In the genomic region with DNA sequence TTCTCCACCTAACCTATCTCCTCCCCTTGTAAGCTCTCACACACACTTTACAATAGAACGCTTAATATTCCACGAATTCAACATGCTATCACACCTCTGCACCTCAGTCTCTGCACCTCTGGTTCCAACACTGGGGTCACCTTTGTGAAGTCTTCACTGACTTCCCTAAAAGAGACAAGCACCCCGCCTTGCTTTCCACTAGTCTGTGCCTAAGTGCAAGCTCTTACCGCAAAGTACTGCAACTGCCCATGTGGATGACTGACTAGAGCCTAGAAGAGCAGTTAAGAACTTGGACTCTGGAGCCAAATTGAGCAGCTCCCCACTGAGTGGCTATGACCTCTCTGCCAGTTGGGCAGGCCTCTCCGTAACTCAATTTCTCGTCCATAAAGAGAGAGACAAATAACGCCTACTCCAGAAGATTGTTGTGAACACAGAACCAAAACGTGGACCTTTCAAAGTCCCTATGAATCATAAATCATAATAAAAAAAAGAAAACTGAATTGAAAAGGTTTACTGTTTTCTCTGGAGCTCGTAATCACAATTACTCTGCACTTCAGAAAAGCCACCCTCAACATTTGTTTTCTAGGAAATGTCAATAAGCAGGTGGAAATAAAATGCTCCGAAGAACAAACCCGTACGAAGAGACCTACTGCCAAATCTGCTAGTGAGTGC, we compare ENCODE assay signal across 8 cellular contexts. TPM values are rescaled to one million over a fixed set of nuclear protein-coding genes. Genes with fewer than 3 reads are reported as not detected.
A peak's percentile ranks its signal among the peaks of the same experiment; 100 is the strongest.
DNase-seq lines count a peak whose midpoint lies in the region; ATAC-seq, FAIRE-seq and TF ChIP-seq lines count a peak whose summit lies in the region.

No MANE protein-coding gene starts in this region.

- ATAC-seq in IMR-90 (ENCODE audit: low read depth) (no peak), pancreas (peak in 2 of 4 donors; percentile 7 to 25), HG03457 (IDR thresholded peaks at IDR 0.05; ENCODE audit: unreplicated experiment) (no peak), HG03025 (IDR thresholded peaks at IDR 0.05; ENCODE audit: low FRiP score, unreplicated experiment) (no peak)

- H2AK9ac ChIP-seq in IMR-90 (replicated peaks; ENCODE audit: low read depth, low read length, poor library complexity), result peak overlapping the region; percentile 82

- no peak for TF ChIP-seq RAD21 in IMR-90 (IDR thresholded peaks at IDR 0.05; ENCODE audit: low read length)

- H2BK20ac ChIP-seq in IMR-90 (ENCODE audit: low read depth, low read length), result no peak overlapping the region

- FAIRE-seq in pancreas (lab: Jason Lieb, UNC), result no peak

- no peak overlapping the region for H3K56ac ChIP-seq in IMR-90 (ENCODE audit: extremely low read depth, insufficient read depth, low read length)

- DNase-seq in Caco-2 (peak in 1 of 2 experiments; percentile 16), IMR-90 (peak; percentile 18), glomerular visceral epithelial cell (ENCODE audit: extremely low spot score) (peak; percentile 33), pancreas (peak in 1 of 6 donors; percentile 36), NCI-H2081 treated with DMSO at 0.1 percent for 48 hours (lab: John Stamatoyannopoulos, UW) (no peak)
- DNase-seq in activated CD4-positive, alpha-beta memory T cell treated with anti-CD3 and anti-CD28 coated beads for 36 hours, result no peak

- TF ChIP-seq CTCF in Caco-2 (IDR thresholded peaks at IDR 0.05; ENCODE audit: insufficient read depth in 1 of 2, low read depth in 1 of 2, low read length in 1 of 2, severe bottlenecking in 1 of 2, unreplicated experiment in 1 of 2) (no peak), IMR-90 (conservative IDR thresholded peaks at IDR 0.05; ENCODE audit: low read depth, low read length) (no peak), pancreas (IDR thresholded peaks at IDR 0.05) (no peak)

- peak overlapping the region; percentile 99 for H3K4me3 Mint-ChIP-seq in Caco-2 (ENCODE audit: unreplicated experiment)
- H3K4me3 Mint-ChIP-seq in activated CD4-positive, alpha-beta memory T cell treated with anti-CD3 and anti-CD28 coated beads for 36 hours, result peak overlapping the region; percentile 92

- H4K5ac ChIP-seq in IMR-90 (ENCODE audit: low read depth, low read length), result no peak overlapping the region

- no peak overlapping the region for H2BK120ac ChIP-seq in IMR-90 (ENCODE audit: low read depth, low read length)

- peak overlapping the region; percentile 92 for H3K4me2 ChIP-seq in IMR-90 (ENCODE audit: low read depth, low read length)

- intact Hi-C loops in Caco-2 (cut with micrococcal nuclease; ENCODE audit: unreplicated experiment) (loop anchor here (1.0 kb wide), 1 partner anchor 96 kb away; no protein-coding TSS in a partner anchor), IMR-90 (cut with micrococcal nuclease) (no loop called here), pancreas (cut with DNase I) (no loop called here)
- intact Hi-C loops in activated CD4-positive, alpha-beta memory T cell treated with anti-CD3 and anti-CD28 coated beads for 36 hours (cut with micrococcal nuclease), result loop anchor here (1.0 to 5.0 kb wide), 4 partner anchors 16 to 116 kb away; no protein-coding TSS in a partner anchor

- in situ Hi-C loops in IMR-90 (cut with MboI; ENCODE audit: low sequenced_read_pairs), result no loop called here

- peak overlapping the region in 1 of 2 experiments; percentile 92; a peak in 1 of 4 replicates for H4K8ac ChIP-seq in IMR-90 (ENCODE audit: low read depth in 2 of 2, low read length in 2 of 2)

- no peaks in the 10 kb centered on the region for H3K9me3 ChIP-seq in Caco-2
- H3K9me3 ChIP-seq in IMR-90 (ENCODE audit: control insufficient read depth, insufficient read depth, low read length), result no peaks in the 10 kb centered on the region
- no peaks in the 10 kb centered on the region for H3K9me3 ChIP-seq in pancreas

- H3K27ac ChIP-seq in IMR-90 (ENCODE audit: insufficient read depth, low read length) (no peak overlapping the region; the same call in 1 of the 2 replicates), pancreas (peak overlapping the region; percentile 96 to 98 (median 96))

- WGBS in IMR-90 (ENCODE audit: extremely low coverage in 2 of 2, insufficient read length in 1 of 2), 2 experiments, result 91% methylated on average over 4 of the region's 12 CpGs; no CpG with 5 or more reads in 1 of the 2 experiments
- WGBS in pancreas, 2 donors, result 12 to 17% methylated on average over 12 of the region's 12 CpGs

- H3K36me3 ChIP-seq in Caco-2 (ENCODE audit: control insufficient read depth, insufficient read depth, low read length) (peaks cover 2% of the 10 kb centered on the region; the same call in 1 of the 2 replicates), IMR-90 (ENCODE audit: control insufficient read depth, insufficient read depth, low read length) (no peaks in the 10 kb centered on the region), pancreas (no peaks in the 10 kb centered on the region)

- no peak overlapping the region for H2AK5ac ChIP-seq in IMR-90 (ENCODE audit: low read depth, low read length)

- H3K27me3 ChIP-seq in Caco-2 (replicated peaks; ENCODE audit: control insufficient read depth, insufficient read depth, low read length), result no peaks in the 10 kb centered on the region
- H3K27me3 ChIP-seq in IMR-90 (ENCODE audit: control insufficient read depth, insufficient read depth, low read length), result no peaks in the 10 kb centered on the region
- no peaks in the 10 kb centered on the region for H3K27me3 ChIP-seq in pancreas

- H3K9ac ChIP-seq in IMR-90 (ENCODE audit: low read depth, low read length), result peak overlapping the region; percentile 99

- H3K23ac ChIP-seq in IMR-90 (ENCODE audit: low read depth, low read length), result peak overlapping the region; percentile 57; the same call in 1 of the 2 replicates

- 0 out of 2 replicates have a peak overlapping the region, but pooled peaks have one; percentile 69 for H3K4ac ChIP-seq in IMR-90 (ENCODE audit: low read depth, low read length)

- H3K4me3 ChIP-seq in Caco-2 (ENCODE audit: low read depth, low read length) (peak overlapping the region; percentile 75), IMR-90 (ENCODE audit: insufficient read depth, low read depth, low read length) (peak overlapping the region; percentile 96), pancreas (peak overlapping the region; percentile 70 to 87 (median 81))

- H3K4me1 ChIP-seq in Caco-2, result peaks cover 19% of the 10 kb centered on the region
- H3K4me1 ChIP-seq in IMR-90 (ENCODE audit: control insufficient read depth, insufficient read depth, low read length), result peaks cover 5% of the 10 kb centered on the region
- peaks cover 11 to 47% (median 36%) of the 10 kb centered on the region in 3 donors for H3K4me1 ChIP-seq in pancreas

- H3K14ac ChIP-seq in IMR-90 (replicated peaks; ENCODE audit: low read depth, low read length), result peak overlapping the region; percentile 79; the same call in 1 of the 2 replicates

- no peak for TF ChIP-seq POLR2A in IMR-90 (IDR thresholded peaks at IDR 0.05; ENCODE audit: low read depth, low read length)

- H3K36me3 Mint-ChIP-seq in Caco-2 (ENCODE audit: insufficient read depth, unreplicated experiment), result peaks cover 31% of the 10 kb centered on the region
- H3K36me3 Mint-ChIP-seq in activated CD4-positive, alpha-beta memory T cell treated with anti-CD3 and anti-CD28 coated beads for 36 hours, result peaks cover 7% of the 10 kb centered on the region

- H4K91ac ChIP-seq in IMR-90 (ENCODE audit: insufficient read depth, low read depth, low read length), result no peak overlapping the region

- no peaks in the 10 kb centered on the region for H3K9me3 Mint-ChIP-seq in Caco-2 (ENCODE audit: unreplicated experiment)
- no peaks in the 10 kb centered on the region for H3K9me3 Mint-ChIP-seq in activated CD4-positive, alpha-beta memory T cell treated with anti-CD3 and anti-CD28 coated beads for 36 hours

- no peak overlapping the region for H2BK5ac ChIP-seq in IMR-90 (ENCODE audit: low read depth, low read length, poor library complexity, severe bottlenecking)

- no peaks in the 10 kb centered on the region for H3K27me3 Mint-ChIP-seq in Caco-2 (ENCODE audit: insufficient read depth, unreplicated experiment)
- no peaks in the 10 kb centered on the region for H3K27me3 Mint-ChIP-seq in activated CD4-positive, alpha-beta memory T cell treated with anti-CD3 and anti-CD28 coated beads for 36 hours

- peak overlapping the region; percentile 96 for H3K27ac Mint-ChIP-seq in Caco-2 (ENCODE audit: unreplicated experiment)
- H3K27ac Mint-ChIP-seq in activated CD4-positive, alpha-beta memory T cell treated with anti-CD3 and anti-CD28 coated beads for 36 hours, result peak overlapping the region; percentile 97

- CTCF ChIA-PET in Caco-2 (lab: Charles Lee) (interaction anchor here (1.0 kb wide), 1 partner anchor 97 kb away, joined by 3 read pairs; no protein-coding TSS in a partner anchor), IMR-90 (lab: Yijun Ruan, JAX) (interaction anchor here (0.6 kb wide), 1 partner anchor 401 kb away, joined by 3 read pairs; no protein-coding TSS in a partner anchor)
- CTCF ChIA-PET in activated CD4-positive, alpha-beta memory T cell treated with anti-CD3 and anti-CD28 coated beads for 36 hours (lab: Charles Lee), result interaction anchor here (0.8 to 1.6 kb wide), 6 partner anchors 50 to 372 kb away, joined by 3 to 7 read pairs (median 4); no protein-coding TSS in a partner anchor

- peak overlapping the region; percentile 100 for H2AFZ ChIP-seq in IMR-90 (replicated peaks; ENCODE audit: low read length, poor library complexity)

- peaks cover 21 to 40% of the 10 kb centered on the region in 2 experiments; a peak in 3 of 4 replicates for H3K79me1 ChIP-seq in IMR-90 (ENCODE audit: low read depth in 1 of 2, low read length in 2 of 2)

- H2BK15ac ChIP-seq in IMR-90 (ENCODE audit: low read depth, low read length), result no peak overlapping the region

- POLR2A ChIA-PET in Caco-2 (lab: Charles Lee), result interaction anchor here (1.1 kb wide), 1 partner anchor 24 kb away, joined by 9 read pairs; no protein-coding TSS in a partner anchor
- POLR2A ChIA-PET in IMR-90 (lab: Charles Lee; ENCODE audit: unreplicated experiment), result no interaction called here
- POLR2A ChIA-PET in activated CD4-positive, alpha-beta memory T cell treated with anti-CD3 and anti-CD28 coated beads for 36 hours (lab: Charles Lee), result interaction anchor here (0.5 to 1.3 kb wide), 6 partner anchors 10 to 653 kb away, joined by 3 to 5 read pairs (median 3); no protein-coding TSS in a partner anchor

- H3K9me1 ChIP-seq in IMR-90 (ENCODE audit: insufficient read depth, low read length), result peaks cover 4% of the 10 kb centered on the region

- peaks cover 29% of the 10 kb centered on the region for H4K20me1 ChIP-seq in IMR-90 (ENCODE audit: insufficient read depth, low read length)

- dilution Hi-C loops in IMR-90 (cut with HindIII; ENCODE audit: low sequenced_read_pairs, unreplicated experiment), result no loop called here

- H3K18ac ChIP-seq in IMR-90 (ENCODE audit: low read depth, low read length), result no peak overlapping the region

- peaks cover 33% of the 10 kb centered on the region for H3K4me1 Mint-ChIP-seq in Caco-2 (ENCODE audit: low read depth, unreplicated experiment)
- peaks cover 49% of the 10 kb centered on the region for H3K4me1 Mint-ChIP-seq in activated CD4-positive, alpha-beta memory T cell treated with anti-CD3 and anti-CD28 coated beads for 36 hours (ENCODE audit: low read depth)

- BruUV-seq in Caco-2 (replicated peaks; lab: Mats Ljungman, UMichigan) (no TSS peak), IMR-90 (replicated peaks; lab: Mats Ljungman, UMichigan) (no TSS peak)

RNA-seq across cellular contexts. Expression of a gene that starts 1.2 kb away (rescaled TPM):
- total RNA-seq in Caco-2 (2022), result 56.9 and 58.0 TPM in 2 replicates
- total RNA-seq in IMR-90 (2012; rRNA removed), result 25.6 and 34.2 TPM in 2 replicates
- polyA plus RNA-seq in IMR-90 (2012; rRNA removed), result 13.7 and 19.1 TPM in 2 replicates
- 2.8 and 4.1 TPM in 2 replicates for polyA plus RNA-seq in IMR-90 (2012; cell fraction: cytosol; rRNA removed)
- 4.1 and 19.2 TPM in 2 replicates for polyA plus RNA-seq in IMR-90 (2012; cell fraction: nucleus; rRNA removed; ENCODE audit: low replicate concordance)
- total RNA-seq in activated CD4-positive, alpha-beta memory T cell treated with anti-CD3 and anti-CD28 coated beads for 36 hours, result 10 to 100 TPM; 27.7 to 29.0 TPM
- 10 to 100 TPM; 14.1 to 65.5 (median 19.9) TPM for total RNA-seq in pancreas
- polyA plus RNA-seq in pancreas, result 10 to 100 TPM; 22.0 to 30.7 TPM

RNA-seq across cellular contexts. Expression of a gene that starts 44.5 kb away (rescaled TPM):
- total RNA-seq in Caco-2 (2022) (not detected in 2 replicates), IMR-90 (2012; rRNA removed) (not detected in 2 replicates), pancreas (under 1 TPM in 1 of 6 donors, not detected in 5; 0.06 TPM)
- polyA plus RNA-seq in IMR-90 (2012; rRNA removed) (not detected in 2 replicates), pancreas (not detected)
- polyA plus RNA-seq in IMR-90 (2012; cell fraction: cytosol; rRNA removed), result not detected in 2 replicates
- not detected in 2 replicates for polyA plus RNA-seq in IMR-90 (2012; cell fraction: nucleus; rRNA removed; ENCODE audit: low replicate concordance)
- total RNA-seq in activated CD4-positive, alpha-beta memory T cell treated with anti-CD3 and anti-CD28 coated beads for 36 hours, result not detected

Comparison
In these comparisons a context has a peak if more than half of its experiments do, and no peak if none do; other contexts are left out.
1. DNase-seq: peak in IMR-90 (single experiment) and glomerular visceral epithelial cell (single experiment); none in activated CD4-positive, alpha-beta memory T cell treated with anti-CD3 and anti-CD28 coated beads for 36 hours (single experiment) and NCI-H2081 treated with DMSO at 0.1 percent for 48 hours (single experiment).
2. intact Hi-C loops: an anchor here in Caco-2 (1.0 kb wide) and activated CD4-positive, alpha-beta memory T cell treated with anti-CD3 and anti-CD28 coated beads for 36 hours (1.0 to 5.0 kb wide); none called in IMR-90 and pancreas.
3. Peak in every context shown above with its lines, with median percentiles within 50 percentile points of each other: H3K4me3 ChIP-seq.